Comparison of ENCODE assay signal across 8 cellular contexts in the genomic region with DNA sequence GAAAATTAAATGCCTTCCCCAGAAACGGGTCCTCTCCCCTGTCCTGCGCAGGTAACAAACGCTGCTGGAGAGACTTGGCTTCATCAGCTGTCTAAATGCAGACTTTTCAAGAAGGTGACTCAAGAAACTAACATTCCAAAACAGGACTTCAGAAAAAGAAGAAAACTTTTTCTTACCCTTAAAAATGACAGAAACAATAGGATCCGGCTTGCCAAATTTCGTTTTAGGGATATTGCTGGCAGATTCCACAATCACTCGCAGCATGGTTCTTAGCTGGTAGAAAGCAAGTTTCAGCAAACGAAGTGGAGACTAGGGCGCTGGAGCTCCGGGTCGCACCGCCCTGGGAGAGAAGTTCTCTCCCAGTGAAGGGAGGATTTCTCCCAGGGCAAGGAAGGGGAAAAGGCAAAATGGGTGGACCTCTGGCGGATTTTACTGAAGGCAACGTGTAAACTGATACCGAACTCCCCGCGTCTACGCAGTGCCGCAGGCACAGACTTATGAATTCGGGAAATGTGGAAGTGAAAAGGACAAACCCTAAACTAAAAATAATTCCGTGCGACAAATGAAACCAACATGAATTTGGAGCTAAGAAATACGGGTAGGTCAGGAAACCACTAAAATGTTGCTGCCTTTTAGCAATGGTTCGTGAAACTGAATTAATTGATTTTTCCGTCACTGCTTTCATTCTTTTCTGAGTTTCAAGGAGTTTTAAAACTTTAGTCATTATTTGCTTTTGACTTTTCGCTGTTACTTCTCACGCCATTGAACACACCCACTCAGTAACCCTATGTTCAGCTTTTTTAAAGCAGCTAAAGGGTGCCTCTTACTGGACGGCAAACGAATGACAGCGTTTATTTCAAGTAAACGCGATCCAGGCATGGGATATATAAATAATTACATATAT. TPM values are rescaled to one million over a fixed set of nuclear protein-coding genes. Genes with fewer than 3 reads are reported as not detected.
DNase-seq lines count a peak whose midpoint lies in the region; ATAC-seq and TF ChIP-seq lines count a peak whose summit lies in the region.

A gene with protein sequence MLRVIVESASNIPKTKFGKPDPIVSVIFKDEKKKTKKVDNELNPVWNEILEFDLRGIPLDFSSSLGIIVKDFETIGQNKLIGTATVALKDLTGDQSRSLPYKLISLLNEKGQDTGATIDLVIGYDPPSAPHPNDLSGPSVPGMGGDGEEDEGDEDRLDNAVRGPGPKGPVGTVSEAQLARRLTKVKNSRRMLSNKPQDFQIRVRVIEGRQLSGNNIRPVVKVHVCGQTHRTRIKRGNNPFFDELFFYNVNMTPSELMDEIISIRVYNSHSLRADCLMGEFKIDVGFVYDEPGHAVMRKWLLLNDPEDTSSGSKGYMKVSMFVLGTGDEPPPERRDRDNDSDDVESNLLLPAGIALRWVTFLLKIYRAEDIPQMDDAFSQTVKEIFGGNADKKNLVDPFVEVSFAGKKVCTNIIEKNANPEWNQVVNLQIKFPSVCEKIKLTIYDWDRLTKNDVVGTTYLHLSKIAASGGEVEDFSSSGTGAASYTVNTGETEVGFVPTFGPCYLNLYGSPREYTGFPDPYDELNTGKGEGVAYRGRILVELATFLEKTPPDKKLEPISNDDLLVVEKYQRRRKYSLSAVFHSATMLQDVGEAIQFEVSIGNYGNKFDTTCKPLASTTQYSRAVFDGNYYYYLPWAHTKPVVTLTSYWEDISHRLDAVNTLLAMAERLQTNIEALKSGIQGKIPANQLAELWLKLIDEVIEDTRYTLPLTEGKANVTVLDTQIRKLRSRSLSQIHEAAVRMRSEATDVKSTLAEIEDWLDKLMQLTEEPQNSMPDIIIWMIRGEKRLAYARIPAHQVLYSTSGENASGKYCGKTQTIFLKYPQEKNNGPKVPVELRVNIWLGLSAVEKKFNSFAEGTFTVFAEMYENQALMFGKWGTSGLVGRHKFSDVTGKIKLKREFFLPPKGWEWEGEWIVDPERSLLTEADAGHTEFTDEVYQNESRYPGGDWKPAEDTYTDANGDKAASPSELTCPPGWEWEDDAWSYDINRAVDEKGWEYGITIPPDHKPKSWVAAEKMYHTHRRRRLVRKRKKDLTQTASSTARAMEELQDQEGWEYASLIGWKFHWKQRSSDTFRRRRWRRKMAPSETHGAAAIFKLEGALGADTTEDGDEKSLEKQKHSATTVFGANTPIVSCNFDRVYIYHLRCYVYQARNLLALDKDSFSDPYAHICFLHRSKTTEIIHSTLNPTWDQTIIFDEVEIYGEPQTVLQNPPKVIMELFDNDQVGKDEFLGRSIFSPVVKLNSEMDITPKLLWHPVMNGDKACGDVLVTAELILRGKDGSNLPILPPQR (N-terminal part only) (minus strand): TSS at position 404 of the 904 bp plus-strand sequence. CDS start 140 bp downstream, at position 264.

- H3K27me3 Mint-ChIP-seq in CD8-positive, alpha-beta T cell (ENCODE audit: low read depth), result peaks cover 31% of the 10 kb centered on the region
- peaks cover 4% of the 10 kb centered on the region for H3K27me3 Mint-ChIP-seq in activated T-helper 17 cell treated with anti-CD3 and anti-CD28 coated beads, Interleukin-2, amount 50 U/mL, for 72 hours
- peaks cover 0 to 36% (median 25%) of the 10 kb centered on the region in 5 donors for H3K27me3 Mint-ChIP-seq in naive thymus-derived CD4-positive, alpha-beta T cell

- peak within 1 kb of the TSS; percentile 38 for H3K4me3 ChIP-seq in CD8-positive, alpha-beta T cell (ENCODE audit: low read depth, low read length)
- peak within 1 kb of the TSS; percentile 86 for H3K4me3 ChIP-seq in OCI-LY3 (ENCODE audit: low read length)
- peak within 1 kb of the TSS; percentile 91 for H3K4me3 ChIP-seq in fibroblast of the aortic adventitia (ENCODE audit: low read depth, low read length)
- peak within 1 kb of the TSS; percentile 67 for H3K4me3 ChIP-seq in naive thymus-derived CD4-positive, alpha-beta T cell (ENCODE audit: low read length)
- H3K4me3 ChIP-seq in thyroid gland (replicated peaks in 1 of 3), result peak within 1 kb of the TSS; percentile 2 to 62 (median 41)

- H3K9me3 Mint-ChIP-seq in CD8-positive, alpha-beta T cell, result no peaks in the 10 kb centered on the region
- H3K9me3 Mint-ChIP-seq in activated T-helper 17 cell treated with anti-CD3 and anti-CD28 coated beads, Interleukin-2, amount 50 U/mL, for 72 hours, result no peaks in the 10 kb centered on the region
- H3K9me3 Mint-ChIP-seq in naive thymus-derived CD4-positive, alpha-beta T cell, result no peaks in the 10 kb centered on the region

- TF ChIP-seq CTCF in CD8-positive, alpha-beta T cell (IDR thresholded peaks at IDR 0.05), result peak; percentile 81
- TF ChIP-seq CTCF in OCI-LY3 (IDR thresholded peaks at IDR 0.05; ENCODE audit: low read depth, low read length) (peak; percentile 44), fibroblast of the aortic adventitia (IDR thresholded peaks at IDR 0.05; ENCODE audit: insufficient read depth, low read length) (peak; percentile 71), thyroid gland (IDR thresholded peaks at IDR 0.05) (peak in 5 of 6 experiments; percentile 42 to 82 (median 70))

- peaks cover 6% of the 10 kb centered on the region for H3K4me1 Mint-ChIP-seq in CD8-positive, alpha-beta T cell (ENCODE audit: low read depth)
- peaks cover 19% of the 10 kb centered on the region for H3K4me1 Mint-ChIP-seq in activated T-helper 17 cell treated with anti-CD3 and anti-CD28 coated beads, Interleukin-2, amount 50 U/mL, for 72 hours
- peaks cover 5 to 19% (median 11%) of the 10 kb centered on the region in 7 donors for H3K4me1 Mint-ChIP-seq in naive thymus-derived CD4-positive, alpha-beta T cell

- H4K20me1 ChIP-seq in OCI-LY3 (ENCODE audit: insufficient read depth, low read length), result no peaks in the 10 kb centered on the region

- peak; percentile 10 to 59 (median 32) for DNase-seq in CD8-positive, alpha-beta T cell
- DNase-seq in fibroblast of the aortic adventitia (ENCODE audit: low read depth), result peak; percentile 95
- DNase-seq in naive thymus-derived CD4-positive, alpha-beta T cell, result peak in 7 of 9 donors; percentile 45 to 72 (median 64)
- DNase-seq in thyroid gland, result peak; percentile 75 to 77

- peak within 1 kb of the TSS; percentile 29; the same call in 1 of the 2 replicates for H3K9ac ChIP-seq in OCI-LY3 (ENCODE audit: low read length)

- TF ChIP-seq POLR2A in thyroid gland (IDR thresholded peaks at IDR 0.05), result peak; percentile 43 to 81

- peaks cover 3% of the 10 kb centered on the region for H3K27me3 ChIP-seq in CD8-positive, alpha-beta T cell (ENCODE audit: insufficient read depth, low read length)
- H3K27me3 ChIP-seq in OCI-LY3 (ENCODE audit: low read depth, low read length) (peaks cover 23% of the 10 kb centered on the region), thyroid gland (no peaks in the 10 kb centered on the region)
- H3K27me3 ChIP-seq in naive thymus-derived CD4-positive, alpha-beta T cell (ENCODE audit: control insufficient read depth in 2 of 2, insufficient read depth in 2 of 2, low read length in 2 of 2), result peaks cover 3 to 9% of the 10 kb centered on the region in 2 donors

- H3K36me3 ChIP-seq in CD8-positive, alpha-beta T cell (ENCODE audit: insufficient read depth, low read length), result no peaks in the 10 kb centered on the region
- H3K36me3 ChIP-seq in OCI-LY3 (replicated peaks; ENCODE audit: low read depth, low read length) (no peaks in the 10 kb centered on the region), thyroid gland (no peaks in the 10 kb centered on the region)
- no peaks in the 10 kb centered on the region for H3K36me3 ChIP-seq in naive thymus-derived CD4-positive, alpha-beta T cell (ENCODE audit: control insufficient read depth in 2 of 3, insufficient read depth in 3 of 3, low read length in 3 of 3)

- H3K79me2 ChIP-seq in OCI-LY3 (ENCODE audit: low read length), result no peaks in the 10 kb centered on the region

- intact Hi-C loops in CD8-positive, alpha-beta T cell (cut with DNase I, micrococcal nuclease), result loop anchor here (1.0 kb wide), 2 partner anchors 14 to 106 kb away; partner anchors contain the start of gene CEP55 (in 1 of the 2)
- intact Hi-C loops in naive thymus-derived CD4-positive, alpha-beta T cell (cut with micrococcal nuclease), result loop anchor here (1.0 to 10.0 kb wide), 7 partner anchors 14 to 402 kb away; partner anchors contain the start of gene CEP55 (in 2 of the 2)
- intact Hi-C loops in thyroid gland (cut with DNase I), result no loop called here

- 1% methylated on average over 31 of the region's 31 CpGs for WGBS in thyroid gland, 2 donors

- H3K9me3 ChIP-seq in CD8-positive, alpha-beta T cell (ENCODE audit: low read length), result no peaks in the 10 kb centered on the region
- no peaks in the 10 kb centered on the region for H3K9me3 ChIP-seq in OCI-LY3 (ENCODE audit: insufficient read depth, low read length)
- no peaks in the 10 kb centered on the region for H3K9me3 ChIP-seq in naive thymus-derived CD4-positive, alpha-beta T cell (ENCODE audit: control insufficient read depth in 2 of 3, low read length in 3 of 3)
- no peaks in the 10 kb centered on the region for H3K9me3 ChIP-seq in thyroid gland

- peak within 1 kb of the TSS; percentile 84 for H3K4me3 Mint-ChIP-seq in CD8-positive, alpha-beta T cell
- H3K4me3 Mint-ChIP-seq in activated T-helper 17 cell treated with anti-CD3 and anti-CD28 coated beads, Interleukin-2, amount 50 U/mL, for 72 hours, result peak within 1 kb of the TSS; percentile 94
- H3K4me3 Mint-ChIP-seq in naive thymus-derived CD4-positive, alpha-beta T cell, result peak within 1 kb of the TSS; percentile 81 to 95 (median 84)

- H3K27ac Mint-ChIP-seq in CD8-positive, alpha-beta T cell, result no peak within 1 kb of the TSS
- H3K27ac Mint-ChIP-seq in activated T-helper 17 cell treated with anti-CD3 and anti-CD28 coated beads, Interleukin-2, amount 50 U/mL, for 72 hours, result peak within 1 kb of the TSS; percentile 98
- peak within 1 kb of the TSS in 3 of 9 donors; percentile 1 to 65 (median 6) for H3K27ac Mint-ChIP-seq in naive thymus-derived CD4-positive, alpha-beta T cell

- no peak within 1 kb of the TSS for H2AFZ ChIP-seq in OCI-LY3 (ENCODE audit: low read depth, low read length)

- no peaks in the 10 kb centered on the region for H3K36me3 Mint-ChIP-seq in CD8-positive, alpha-beta T cell
- peaks cover 19% of the 10 kb centered on the region for H3K36me3 Mint-ChIP-seq in activated T-helper 17 cell treated with anti-CD3 and anti-CD28 coated beads, Interleukin-2, amount 50 U/mL, for 72 hours (ENCODE audit: low read depth)
- H3K36me3 Mint-ChIP-seq in naive thymus-derived CD4-positive, alpha-beta T cell, result no peaks in the 10 kb centered on the region

- no peak within 1 kb of the TSS for H3K27ac ChIP-seq in CD8-positive, alpha-beta T cell (ENCODE audit: low read depth, low read length)
- H3K27ac ChIP-seq in OCI-LY3 (ENCODE audit: low read length), result no peak within 1 kb of the TSS
- H3K27ac ChIP-seq in naive thymus-derived CD4-positive, alpha-beta T cell (ENCODE audit: low read depth, low read length), result no peak within 1 kb of the TSS
- H3K27ac ChIP-seq in thyroid gland, result peak within 1 kb of the TSS; percentile 95 to 97 (median 96)

- peaks cover 6% of the 10 kb centered on the region for H3K4me1 ChIP-seq in CD8-positive, alpha-beta T cell (ENCODE audit: insufficient read depth, low read length)
- H3K4me1 ChIP-seq in OCI-LY3 (ENCODE audit: low read length), result peaks cover 5% of the 10 kb centered on the region
- H3K4me1 ChIP-seq in naive thymus-derived CD4-positive, alpha-beta T cell (ENCODE audit: control insufficient read depth in 2 of 2, insufficient read depth in 2 of 2, low read length in 2 of 2), result peaks cover 5 to 6% of the 10 kb centered on the region in 2 donors
- H3K4me1 ChIP-seq in thyroid gland, result peaks cover 13 to 19% of the 10 kb centered on the region in 2 donors

- peak within 1 kb of the TSS; percentile 95 for H3K4me2 ChIP-seq in OCI-LY3 (ENCODE audit: low read length)

- CTCF ChIA-PET in CD8-positive, alpha-beta T cell (lab: Charles Lee), result interaction anchor here (0.8 to 25.9 kb wide), 35 partner anchors 9 to 425 kb away, joined by 3 to 746 read pairs (median 7); partner anchors contain the start of gene CEP55
- CTCF ChIA-PET in naive thymus-derived CD4-positive, alpha-beta T cell (lab: Charles Lee), result interaction anchor here (0.6 to 14.5 kb wide), 20 partner anchors 8 to 557 kb away, joined by 3 to 309 read pairs (median 6); partner anchors contain the start of gene CEP55

- POLR2A ChIA-PET in CD8-positive, alpha-beta T cell (lab: Charles Lee), result interaction anchor here (0.8 to 3.2 kb wide), 6 partner anchors 11 to 114 kb away, joined by 3 to 24 read pairs (median 6); partner anchors contain the start of gene CEP55
- POLR2A ChIA-PET in naive thymus-derived CD4-positive, alpha-beta T cell (lab: Charles Lee), result interaction anchor here (0.9 to 1.8 kb wide), 4 partner anchors 11 to 111 kb away, joined by 4 to 9 read pairs (median 4); no protein-coding TSS in a partner anchor

- ATAC-seq in CD8-positive, alpha-beta T cell, result peak; percentile 95
- ATAC-seq in GM19328 (IDR thresholded peaks at IDR 0.05; ENCODE audit: unreplicated experiment) (peak; percentile 73), HG03571 (IDR thresholded peaks at IDR 0.05; ENCODE audit: unreplicated experiment) (peak; percentile 63)
- peak; percentile 69 for ATAC-seq in activated T-helper 17 cell treated with anti-CD3 and anti-CD28 coated beads, Interleukin-2, amount 50 U/mL, for 72 hours (replicated peaks)
- ATAC-seq in naive thymus-derived CD4-positive, alpha-beta T cell, result peak; percentile 94

RNA-seq across cellular contexts. Expression of the gene that starts here (rescaled TPM):
- total RNA-seq in CD8-positive, alpha-beta T cell, result not detected
- total RNA-seq in activated T-helper 17 cell treated with anti-CD3 and anti-CD28 coated beads, Interleukin-2, amount 50 U/mL, for 72 hours, result 10 to 100 TPM; 30.6 to 50.2 TPM
- 381 and 408 TPM in 2 replicates for total RNA-seq in fibroblast of the aortic adventitia (ENCODE audit: low replicate concordance)
- total RNA-seq in naive thymus-derived CD4-positive, alpha-beta T cell, result 10 to 100 TPM in 1 of 5 experiments, 1 to 10 TPM in 3, under 1 TPM in 1; 0.57 to 31.2 (median 1.5) TPM
- polyA plus RNA-seq in naive thymus-derived CD4-positive, alpha-beta T cell, result not detected
- 100 to 1,000 TPM in 2 of 4 donors, 10 to 100 TPM in 2; 72.3 to 210 (median 118) TPM for total RNA-seq in thyroid gland

Comparison
In these comparisons a context has a peak if more than half of its experiments do, and no peak if none do; other contexts are left out.
1. Peak in DNase-seq, ATAC-seq and H3K4me3 ChIP-seq in CD8-positive, alpha-beta T cell; RNA of the gene not detected or under 1 TPM.
2. DNase-seq: peak in every context shown above with its lines; median percentile 95 in fibroblast of the aortic adventitia; 76 in thyroid gland; 64 in naive thymus-derived CD4-positive, alpha-beta T cell; 32 in CD8-positive, alpha-beta T cell.
3. H3K27ac ChIP-seq: peak in thyroid gland (3 of 3); none in CD8-positive, alpha-beta T cell (single experiment), OCI-LY3 (single experiment) and naive thymus-derived CD4-positive, alpha-beta T cell (single experiment).
4. H3K4me3 ChIP-seq: peak in every context shown above with its lines; median percentile 91 in fibroblast of the aortic adventitia; 86 in OCI-LY3; 67 in naive thymus-derived CD4-positive, alpha-beta T cell; 41 in thyroid gland; 38 in CD8-positive, alpha-beta T cell.
5. Peak in every context shown above with its lines, with median percentiles within 50 percentile points of each other: ATAC-seq, H3K4me3 Mint-ChIP-seq and CTCF ChIP-seq.